ENCODE assay signal across 8 cellular contexts in the genomic region with DNA sequence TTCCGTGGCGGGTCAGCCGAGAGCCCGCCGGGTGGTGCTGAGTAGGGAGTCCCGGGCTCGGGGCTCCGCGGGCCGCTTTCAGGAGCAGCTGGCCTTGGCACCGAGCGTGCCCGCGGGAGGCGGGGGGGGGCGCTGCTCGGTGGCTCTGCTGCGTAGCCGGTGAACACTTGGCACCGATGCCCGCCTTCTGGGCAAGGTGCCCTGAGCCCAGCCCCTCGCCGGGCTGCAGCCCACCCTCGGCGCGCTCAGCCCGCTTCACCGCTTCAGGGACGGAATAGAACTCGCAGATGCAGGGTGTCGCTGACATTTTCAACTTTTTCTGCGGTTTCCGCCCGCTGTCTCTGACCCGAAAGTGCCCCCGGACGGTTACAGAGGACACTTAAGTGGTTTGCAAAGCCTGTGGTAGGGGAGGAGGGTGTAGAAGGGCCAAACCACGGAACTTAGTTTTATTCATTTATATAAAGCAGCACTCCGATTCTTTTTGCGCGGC. TPM values are rescaled to one million over a fixed set of nuclear protein-coding genes. Genes with fewer than 3 reads are reported as not detected.
DNase-seq lines count a peak whose midpoint lies in the region; ATAC-seq and TF ChIP-seq lines count a peak whose summit lies in the region.

No MANE protein-coding gene starts in this region.

- 3% methylated on average over 12 to 41 of the region's 41 CpGs for WGBS in endodermal cell (ENCODE audit: insufficient coverage in 1 of 2, insufficient read length in 1 of 2), 2 experiments

- H3F3A ChIP-seq in DOHH2 (ENCODE audit: control insufficient read depth, insufficient read depth), result peaks cover 36% of the 10 kb centered on the region

- no peaks in the 10 kb centered on the region for H3K9me2 ChIP-seq in DOHH2 (replicated peaks; ENCODE audit: control insufficient read depth, low read length)

- no peaks in the 10 kb centered on the region for H3K9me3 ChIP-seq in DOHH2 (ENCODE audit: control insufficient read depth, insufficient read depth, low read length)
- H3K9me3 ChIP-seq in endodermal cell (ENCODE audit: control insufficient read depth, low read length), result no peaks in the 10 kb centered on the region
- no peaks in the 10 kb centered on the region for H3K9me3 ChIP-seq in muscle layer of colon (ENCODE audit: low read length)
- no peaks in the 10 kb centered on the region for H3K9me3 ChIP-seq in thoracic aorta

- H3K4me2 ChIP-seq in DOHH2 (ENCODE audit: low read length), result peak overlapping the region; percentile 88

- H3K27me3 Mint-ChIP-seq in endodermal cell (ENCODE audit: insufficient read depth), result peaks cover 81% of the 10 kb centered on the region

- H3K4me3 Mint-ChIP-seq in endodermal cell, result peak overlapping the region; percentile 57

- H3K27me3 ChIP-seq in DOHH2 (ENCODE audit: control insufficient read depth, low read length) (no peaks in the 10 kb centered on the region), endodermal cell (ENCODE audit: control insufficient read depth, insufficient read depth, low read length, poor library complexity, severe bottlenecking) (peaks cover 66% of the 10 kb centered on the region), muscle layer of colon (ENCODE audit: control insufficient read depth in 1 of 2, insufficient read depth in 2 of 2, low read length in 2 of 2) (no peaks in the 10 kb centered on the region), thoracic aorta (replicated peaks; ENCODE audit: insufficient read depth) (no peaks in the 10 kb centered on the region)

- peaks cover 61% of the 10 kb centered on the region for H3K79me2 ChIP-seq in DOHH2 (ENCODE audit: control insufficient read depth, low read length)

- H3K9ac ChIP-seq in endodermal cell (ENCODE audit: extremely low read depth, low read length, poor library complexity, severe bottlenecking) (peak overlapping the region; percentile 11), muscle layer of colon (ENCODE audit: low read length) (peak overlapping the region; percentile 9)

- no peak for ATAC-seq in thoracic aorta (ENCODE audit: insufficient number of reproducible peaks, low FRiP score, low read depth)

- peak; percentile 8 for TF ChIP-seq CTCF in DOHH2 (IDR thresholded peaks at IDR 0.05; ENCODE audit: low read depth, low read length, poor library complexity, severe bottlenecking)
- no peak for TF ChIP-seq CTCF in GM20000 (IDR thresholded peaks at IDR 0.05; ENCODE audit: extremely low read depth, missing control alignments)
- TF ChIP-seq CTCF in endodermal cell (conservative IDR thresholded peaks at IDR 0.05), result no peak
- no peak for TF ChIP-seq CTCF in thoracic aorta (IDR thresholded peaks at IDR 0.05)

- H3K9me3 Mint-ChIP-seq in endodermal cell, result no peaks in the 10 kb centered on the region

- peaks cover 10% of the 10 kb centered on the region for H3K4me1 Mint-ChIP-seq in endodermal cell

- DNase-seq in GM20000 (ENCODE audit: low spot score), result peak; percentile 81
- peak; percentile 17 for DNase-seq in HK-2 (ENCODE audit: unreplicated experiment)
- DNase-seq in activated CD4-positive, CD25-positive, alpha-beta regulatory T cell treated with anti-CD3 and anti-CD28 coated beads, Interleukin-2, amount 50 U/mL, for 72 hours, result peak; percentile 60
- DNase-seq in endodermal cell, result no peak
- DNase-seq in thoracic aorta (ENCODE audit: low spot score), result no peak
- DNase-seq in effector CD4-positive, alpha-beta T cell, result no peak

- H3K36me3 ChIP-seq in DOHH2 (ENCODE audit: control insufficient read depth, low read length), result peaks cover 56% of the 10 kb centered on the region
- no peaks in the 10 kb centered on the region for H3K36me3 ChIP-seq in endodermal cell (ENCODE audit: control insufficient read depth, insufficient read depth, low read length)
- H3K36me3 ChIP-seq in muscle layer of colon (ENCODE audit: insufficient read depth, low read length), result no peaks in the 10 kb centered on the region
- H3K36me3 ChIP-seq in thoracic aorta, result no peaks in the 10 kb centered on the region

- H4K20me1 ChIP-seq in DOHH2 (ENCODE audit: control insufficient read depth, insufficient read depth, low read depth, low read length), result no peaks in the 10 kb centered on the region

- H3K27ac Mint-ChIP-seq in endodermal cell, result no peak overlapping the region

- H3K4me1 ChIP-seq in DOHH2 (ENCODE audit: control insufficient read depth, low read length) (peaks cover 69% of the 10 kb centered on the region), endodermal cell (ENCODE audit: control insufficient read depth, insufficient read depth, low read length) (no peaks in the 10 kb centered on the region), muscle layer of colon (ENCODE audit: insufficient read depth, low read length) (peaks cover 6% of the 10 kb centered on the region), thoracic aorta (ENCODE audit: control insufficient read depth in 1 of 2, low read depth in 2 of 2) (peaks cover 5 to 7% of the 10 kb centered on the region in 2 donors)

- H3K36me3 Mint-ChIP-seq in endodermal cell (ENCODE audit: low read depth), result no peaks in the 10 kb centered on the region

- H3K4me3 ChIP-seq in DOHH2 (ENCODE audit: low read length) (peak overlapping the region; percentile 90), endodermal cell (ENCODE audit: low read length) (peak overlapping the region; percentile 76), muscle layer of colon (ENCODE audit: low read depth in 1 of 2, low read length in 2 of 2) (peak overlapping the region; percentile 55 to 72), thoracic aorta (peak overlapping the region; percentile 73)

- H3K27ac ChIP-seq in DOHH2 (ENCODE audit: low read depth, low read length) (peak overlapping the region; percentile 95), endodermal cell (ENCODE audit: low read depth, low read length) (no peak overlapping the region), muscle layer of colon (ENCODE audit: low read depth, low read length) (peak overlapping the region; percentile 51), thoracic aorta (peak overlapping the region in 1 of 2 donors; percentile 11)

RNA-seq across cellular contexts. Expression of a gene that starts 0.7 kb away (rescaled TPM):
- under 1 TPM in 1 of 2 donors, not detected in 1; 0.11 TPM for total RNA-seq in endodermal cell
- polyA plus RNA-seq in endodermal cell (2013, experiment 1 of 2), result 0.04 TPM
- polyA plus RNA-seq in endodermal cell (2013, experiment 2 of 2), result 0.04 TPM
- total RNA-seq in thoracic aorta, result 1 to 10 TPM; 3.2 to 7.8 TPM

Comparison
In these comparisons a context has a peak if more than half of its experiments do, and no peak if none do; other contexts are left out.
1. DNase-seq: peak in GM20000 (single experiment), HK-2 (single experiment) and activated CD4-positive, CD25-positive, alpha-beta regulatory T cell treated with anti-CD3 and anti-CD28 coated beads, Interleukin-2, amount 50 U/mL, for 72 hours (single experiment); none in endodermal cell (single experiment), thoracic aorta (single experiment) and effector CD4-positive, alpha-beta T cell (single experiment).
2. Peak in every context shown above with its lines, with median percentiles within 50 percentile points of each other: H3K4me3 ChIP-seq.